ENCODE assay signal across 9 cellular contexts in genomic region chr7:94396044-94396443, GRCh38. TPM values are rescaled to one million over a fixed set of nuclear protein-coding genes. Genes with fewer than 3 reads are reported as not detected.
DNase-seq lines count a peak whose midpoint lies in the region; ATAC-seq and TF ChIP-seq lines count a peak whose summit lies in the region.
"Had no signal": no experiment of that assay in that cellular context is flagged by ENCODE, and none has a peak within 500 bp of the region (broad histone marks: within the 10 kb centered on the region; RNA-seq: fewer than 3 reads in every experiment).

No MANE protein-coding gene starts in this region.

- H3K23ac ChIP-seq in H9 (ENCODE audit: insufficient read length, low read depth, low read length), result no peak overlapping the region

- H3K79me2 ChIP-seq in H9 (ENCODE audit: insufficient read depth, low read length) (no peaks in the 10 kb centered on the region), hepatocyte (peaks cover 60% of the 10 kb centered on the region)

- H3K4me1 ChIP-seq in H9 (ENCODE audit: insufficient read depth, low read length) (peaks cover 4% of the 10 kb centered on the region; the same call in 1 of the 2 replicates), ascending aorta (peaks cover 3 to 46% of the 10 kb centered on the region in 2 donors), hepatocyte (ENCODE audit: insufficient read depth) (peaks cover 23% of the 10 kb centered on the region), skeletal muscle satellite cell (ENCODE audit: control insufficient read depth, insufficient read depth, low read length) (peaks cover 56% of the 10 kb centered on the region)
- H3K4me1 ChIP-seq in naive thymus-derived CD4-positive, alpha-beta T cell (ENCODE audit: control insufficient read depth in 2 of 2, insufficient read depth in 2 of 2, low read length in 2 of 2), result no peaks in the 10 kb centered on the region

- DNase-seq in H9, result no peak
- no peak for DNase-seq in ascending aorta (ENCODE audit: low spot score in 2 of 2)
- DNase-seq in hepatocyte (ENCODE audit: low spot score), result peak; percentile 30
- DNase-seq in naive thymus-derived CD4-positive, alpha-beta T cell, result no peak
- DNase-seq in HPDE6-E6E7 (ENCODE audit: extremely low spot score), result no peak
- DNase-seq in activated CD8-positive, alpha-beta memory T cell treated with anti-CD3 and anti-CD28 coated beads, Interleukin-2, amount 10 ng/mL, durations not matched to agents 7 days and 5 days, result no peak

- H3K4me1 Mint-ChIP-seq in H9, result peaks cover 38 to 44% of the 10 kb centered on the region in 2 experiments
- peaks cover 6 to 39% (median 13%) of the 10 kb centered on the region in 7 donors for H3K4me1 Mint-ChIP-seq in naive thymus-derived CD4-positive, alpha-beta T cell
- peaks cover 25% of the 10 kb centered on the region for H3K4me1 Mint-ChIP-seq in activated CD8-positive, alpha-beta memory T cell treated with anti-CD3 and anti-CD28 coated beads, Interleukin-2, amount 10 ng/mL, durations not matched to agents 7 days and 5 days

- H3T11ph ChIP-seq in H9 (ENCODE audit: low read length), result no peak overlapping the region

- H4K20me1 ChIP-seq in H9 (ENCODE audit: control insufficient read depth, insufficient read depth, insufficient read length), result no peaks in the 10 kb centered on the region
- H4K20me1 ChIP-seq in hepatocyte (ENCODE audit: insufficient read depth, poor library complexity, severe bottlenecking), result peaks cover 36% of the 10 kb centered on the region

- WGBS in H9 (ENCODE audit: extremely low coverage, insufficient read length, low lambda C conversion rate), result no CpG with 5 or more reads among the region's 4 CpGs
- 36% methylated on average over 4 of the region's 4 CpGs for WGBS in hepatocyte (ENCODE audit: low lambda C conversion rate, missing lambda C conversion rate)

- peaks cover 8% of the 10 kb centered on the region for H3K27me3 Mint-ChIP-seq in H9 (ENCODE audit: low read depth)
- peaks cover 0 to 66% (median 58%) of the 10 kb centered on the region in 5 donors for H3K27me3 Mint-ChIP-seq in naive thymus-derived CD4-positive, alpha-beta T cell
- H3K27me3 Mint-ChIP-seq in activated CD8-positive, alpha-beta memory T cell treated with anti-CD3 and anti-CD28 coated beads, Interleukin-2, amount 10 ng/mL, durations not matched to agents 7 days and 5 days, result peaks cover 20% of the 10 kb centered on the region

- no peak overlapping the region for H4K5ac ChIP-seq in H9 (ENCODE audit: insufficient read length, low read depth, low read length)

- H2AFZ ChIP-seq in H9 (ENCODE audit: low read length), result no peak overlapping the region
- H2AFZ ChIP-seq in hepatocyte, result peak overlapping the region; percentile 20

- H3K9me3 ChIP-seq in H9 (ENCODE audit: control insufficient read depth, low read depth, low read length) (no peaks in the 10 kb centered on the region), ascending aorta (no peaks in the 10 kb centered on the region), hepatocyte (ENCODE audit: low read depth) (no peaks in the 10 kb centered on the region), skeletal muscle satellite cell (replicated peaks; ENCODE audit: low read length) (no peaks in the 10 kb centered on the region)
- no peaks in the 10 kb centered on the region for H3K9me3 ChIP-seq in naive thymus-derived CD4-positive, alpha-beta T cell (ENCODE audit: control insufficient read depth in 2 of 3, low read length in 3 of 3)

- TF ChIP-seq CTCF in H9 (conservative IDR thresholded peaks at IDR 0.05), result no peak
- TF ChIP-seq CTCF in ascending aorta (IDR thresholded peaks at IDR 0.05), result no peak
- TF ChIP-seq CTCF in hepatocyte (IDR thresholded peaks at IDR 0.05; ENCODE audit: poor library complexity), result no peak

- H3K27ac ChIP-seq in H9 (ENCODE audit: insufficient read length, low read depth, low read length), result no peak overlapping the region
- peak overlapping the region; percentile 91 to 97 for H3K27ac ChIP-seq in ascending aorta
- peak overlapping the region; percentile 97 for H3K27ac ChIP-seq in hepatocyte
- H3K27ac ChIP-seq in naive thymus-derived CD4-positive, alpha-beta T cell (ENCODE audit: low read depth, low read length), result no peak overlapping the region

- no peak overlapping the region for H2BK12ac ChIP-seq in H9 (ENCODE audit: insufficient read length, low read depth, low read length)

- no peak overlapping the region for H3K14ac ChIP-seq in H9 (ENCODE audit: insufficient read depth, low read length)

- CTCF ChIA-PET in naive thymus-derived CD4-positive, alpha-beta T cell (lab: Charles Lee), result no interaction called here
- CTCF ChIA-PET in activated CD8-positive, alpha-beta memory T cell treated with anti-CD3 and anti-CD28 coated beads, Interleukin-2, amount 10 ng/mL, durations not matched to agents 7 days and 5 days (lab: Charles Lee), result interaction anchor here (1.0 to 1.7 kb wide), 10 partner anchors 8 to 1164 kb away, joined by 3 to 10 read pairs (median 6); partner anchors contain the start of gene VPS50

- H3K56ac ChIP-seq in H9 (ENCODE audit: insufficient read length, low read depth, low read length), result no peak overlapping the region

- no peak for ATAC-seq in HG03108 (IDR thresholded peaks at IDR 0.05; ENCODE audit: unreplicated experiment)
- no peak for ATAC-seq in naive thymus-derived CD4-positive, alpha-beta T cell
- ATAC-seq in activated CD8-positive, alpha-beta memory T cell treated with anti-CD3 and anti-CD28 coated beads, Interleukin-2, amount 10 ng/mL, durations not matched to agents 7 days and 5 days, result no peak

- peak overlapping the region in 1 of 3 experiments; percentile 52; a peak in 1 of 7 replicates for H3K27ac Mint-ChIP-seq in H9
- H3K27ac Mint-ChIP-seq in naive thymus-derived CD4-positive, alpha-beta T cell, result no peak overlapping the region
- no peak overlapping the region for H3K27ac Mint-ChIP-seq in activated CD8-positive, alpha-beta memory T cell treated with anti-CD3 and anti-CD28 coated beads, Interleukin-2, amount 10 ng/mL, durations not matched to agents 7 days and 5 days
- H3K27ac Mint-ChIP-seq: activated naive CD4-positive, alpha-beta T cell treated with anti-CD3 and anti-CD28 coated beads, Interleukin-2, amount 50 U/mL, for 24 hours had no signal

- H2BK120ac ChIP-seq in H9 (ENCODE audit: low read depth, low read length, poor library complexity, severe bottlenecking), result no peak overlapping the region

- no peaks in the 10 kb centered on the region for H3K9me2 ChIP-seq in hepatocyte (replicated peaks; ENCODE audit: insufficient read depth)

- H3K4me2 ChIP-seq in H9 (ENCODE audit: insufficient read depth, insufficient read length, low read length) (peak overlapping the region; percentile 88), hepatocyte (peak overlapping the region; percentile 65), skeletal muscle satellite cell (ENCODE audit: low read length) (peak overlapping the region; percentile 82)

- H3K4ac ChIP-seq in H9 (ENCODE audit: low read depth, low read length), result no peak overlapping the region

- H2BK20ac ChIP-seq in H9 (ENCODE audit: low read depth, low read length, poor library complexity, severe bottlenecking), result no peak overlapping the region

- no peak overlapping the region for H4K91ac ChIP-seq in H9 (ENCODE audit: insufficient read length, low read depth, low read length)

- H3K4me3 ChIP-seq in ascending aorta (peak overlapping the region; percentile 74 to 80), hepatocyte (peak overlapping the region; percentile 52), skeletal muscle satellite cell (ENCODE audit: low read length) (peak overlapping the region; percentile 76)
- no peak overlapping the region for H3K4me3 ChIP-seq in naive thymus-derived CD4-positive, alpha-beta T cell (ENCODE audit: low read length)

- no peaks in the 10 kb centered on the region for H3K79me1 ChIP-seq in H9 (ENCODE audit: insufficient read depth, low read depth, low read length, poor library complexity, severe bottlenecking)

- no peak overlapping the region for H2AK5ac ChIP-seq in H9 (ENCODE audit: insufficient read length, low read length)

- no peak overlapping the region for H2BK5ac ChIP-seq in H9 (ENCODE audit: insufficient read length, low read length)

- H3K23me2 ChIP-seq in H9 (ENCODE audit: insufficient read length, low read depth, low read length, poor library complexity, severe bottlenecking), result peaks cover 17% of the 10 kb centered on the region

- peak overlapping the region; percentile 58 to 69; a peak in 4 of 5 replicates for H3K4me3 Mint-ChIP-seq in H9
- no peak overlapping the region for H3K4me3 Mint-ChIP-seq in naive thymus-derived CD4-positive, alpha-beta T cell
- no peak overlapping the region for H3K4me3 Mint-ChIP-seq in activated CD8-positive, alpha-beta memory T cell treated with anti-CD3 and anti-CD28 coated beads, Interleukin-2, amount 10 ng/mL, durations not matched to agents 7 days and 5 days
- H3K4me3 Mint-ChIP-seq: activated naive CD4-positive, alpha-beta T cell treated with anti-CD3 and anti-CD28 coated beads, Interleukin-2, amount 50 U/mL, for 24 hours had no signal

- H3K9ac ChIP-seq in H9 (ENCODE audit: extremely low read depth, insufficient read length, low read length) (no peak overlapping the region), skeletal muscle satellite cell (ENCODE audit: low read depth, low read length) (peak overlapping the region; percentile 98)

- no peak overlapping the region for H3K18ac ChIP-seq in H9 (ENCODE audit: insufficient read length, low read depth, low read length)

- POLR2A ChIA-PET in naive thymus-derived CD4-positive, alpha-beta T cell (lab: Charles Lee), result no interaction called here

- H4K8ac ChIP-seq in H9 (replicated peaks; ENCODE audit: insufficient read length, low read depth, low read length), result no peak overlapping the region

- H3K36me3 ChIP-seq in ascending aorta (peaks cover 24 to 31% of the 10 kb centered on the region in 2 donors), hepatocyte (replicated peaks; ENCODE audit: insufficient read depth, low read depth) (no peaks in the 10 kb centered on the region), skeletal muscle satellite cell (ENCODE audit: insufficient read depth, low read length) (peaks cover 53% of the 10 kb centered on the region)
- H3K36me3 ChIP-seq in naive thymus-derived CD4-positive, alpha-beta T cell (ENCODE audit: control insufficient read depth in 2 of 3, insufficient read depth in 3 of 3, low read length in 3 of 3), result no peaks in the 10 kb centered on the region

- no peaks in the 10 kb centered on the region for H3K9me3 Mint-ChIP-seq in H9
- H3K9me3 Mint-ChIP-seq in naive thymus-derived CD4-positive, alpha-beta T cell, result peaks cover 0 to 4% (median 0%) of the 10 kb centered on the region in 11 donors
- no peaks in the 10 kb centered on the region for H3K9me3 Mint-ChIP-seq in activated CD8-positive, alpha-beta memory T cell treated with anti-CD3 and anti-CD28 coated beads, Interleukin-2, amount 10 ng/mL, durations not matched to agents 7 days and 5 days (ENCODE audit: low read depth)
- H3K9me3 Mint-ChIP-seq: activated naive CD4-positive, alpha-beta T cell treated with anti-CD3 and anti-CD28 coated beads, Interleukin-2, amount 50 U/mL, for 24 hours had no signal

- no peaks in the 10 kb centered on the region for H3K27me3 ChIP-seq in H9 (ENCODE audit: insufficient read depth, low read length)
- H3K27me3 ChIP-seq in ascending aorta, result no peaks in the 10 kb centered on the region
- H3K27me3 ChIP-seq in hepatocyte, result no peaks in the 10 kb centered on the region
- no peaks in the 10 kb centered on the region for H3K27me3 ChIP-seq in skeletal muscle satellite cell (ENCODE audit: control insufficient read depth, insufficient read depth, low read length)
- peaks cover 0 to 9% of the 10 kb centered on the region in 2 donors for H3K27me3 ChIP-seq in naive thymus-derived CD4-positive, alpha-beta T cell (ENCODE audit: control insufficient read depth in 2 of 2, insufficient read depth in 2 of 2, low read length in 2 of 2)

- H2BK15ac ChIP-seq in H9 (ENCODE audit: low read depth, low read length), result no peak overlapping the region

- intact Hi-C loops in ascending aorta (cut with DNase I), result loop anchor here (5.0 to 10.0 kb wide), 3 partner anchors 36 to 391 kb away; partner anchors contain the start of gene BET1
- intact Hi-C loops in naive thymus-derived CD4-positive, alpha-beta T cell (cut with micrococcal nuclease), result loop anchor here in 1 of 2 donors (5.0 kb wide), 2 partner anchors 594 to 1149 kb away; no protein-coding TSS in a partner anchor

- H3K36me3 Mint-ChIP-seq in H9 (ENCODE audit: insufficient read depth in 1 of 3, low read depth in 3 of 3), result peaks cover 0 to 20% (median under 1%) of the 10 kb centered on the region in 3 experiments; a peak in 2 of 7 replicates
- peaks cover 0 to 5% (median 0%) of the 10 kb centered on the region in 5 donors for H3K36me3 Mint-ChIP-seq in naive thymus-derived CD4-positive, alpha-beta T cell
- no peaks in the 10 kb centered on the region for H3K36me3 Mint-ChIP-seq in activated CD8-positive, alpha-beta memory T cell treated with anti-CD3 and anti-CD28 coated beads, Interleukin-2, amount 10 ng/mL, durations not matched to agents 7 days and 5 days
- H3K36me3 Mint-ChIP-seq: activated naive CD4-positive, alpha-beta T cell treated with anti-CD3 and anti-CD28 coated beads, Interleukin-2, amount 50 U/mL, for 24 hours had no signal

RNA-seq across cellular contexts. Expression of gene COL1A2, which starts 1.3 kb away (rescaled TPM):
- total RNA-seq in H9 (2021) (42.1 and 42.8 TPM in 2 replicates), ascending aorta (692 TPM), hepatocyte (1,011 and 1,836 TPM in 2 replicates)
- polyA plus RNA-seq in hepatocyte, result 2,013 and 2,200 TPM in 2 replicates
- 1,338 and 2,345 TPM in 2 replicates for total RNA-seq in skeletal muscle satellite cell (2012; rRNA removed)
- 1 to 10 TPM in 1 of 5 experiments, under 1 TPM in 2, not detected in 2; 0.32 to 5.7 (median 0.41) TPM for total RNA-seq in naive thymus-derived CD4-positive, alpha-beta T cell
- polyA plus RNA-seq in naive thymus-derived CD4-positive, alpha-beta T cell, result not detected
- total RNA-seq in activated CD8-positive, alpha-beta memory T cell treated with anti-CD3 and anti-CD28 coated beads, Interleukin-2, amount 10 ng/mL, durations not matched to agents 7 days and 5 days, result 1 to 10 TPM in 1 of 2 experiments, under 1 TPM in 1; 0.50 to 1.6 TPM

Comparison
In these comparisons a context has a peak if more than half of its experiments do, and no peak if none do; other contexts are left out.
1. H3K27ac ChIP-seq: peak in ascending aorta (2 of 2) and hepatocyte (single experiment); none in H9 (single experiment) and naive thymus-derived CD4-positive, alpha-beta T cell (single experiment).
2. H3K4me3 Mint-ChIP-seq: peak in H9 (2 of 2); none in naive thymus-derived CD4-positive, alpha-beta T cell (0 of 10) and activated CD8-positive, alpha-beta memory T cell treated with anti-CD3 and anti-CD28 coated beads, Interleukin-2, amount 10 ng/mL, durations not matched to agents 7 days and 5 days (single experiment).
3. RNA of gene COL1A2, which starts 1.3 kb away (total RNA-seq): 1,011 to 1,836 TPM in hepatocyte and 692 TPM in ascending aorta (single experiment); 42.1 to 42.8 TPM in H9, 0.50 to 1.6 TPM in activated CD8-positive, alpha-beta memory T cell treated with anti-CD3 and anti-CD28 coated beads, Interleukin-2, amount 10 ng/mL, durations not matched to agents 7 days and 5 days and 0.32 to 5.7 TPM in naive thymus-derived CD4-positive, alpha-beta T cell; every median in the first group is over 10 times any median in the second.
4. Peak in every context shown above with its lines, with median percentiles within 50 percentile points of each other: H3K4me2 ChIP-seq.